ENCODE assay signal across 8 cellular contexts in genomic region chr1:37477946-37478345, GRCh38. TPM values are rescaled to one million over a fixed set of nuclear protein-coding genes. Genes with fewer than 3 reads are reported as not detected.
DNase-seq lines count a peak whose midpoint lies in the region; ATAC-seq and TF ChIP-seq lines count a peak whose summit lies in the region.

No MANE protein-coding gene starts in this region.

- H3K27ac ChIP-seq in right atrium auricular region (peak overlapping the region; percentile 94 to 97), uterus (peak overlapping the region; percentile 85 to 94)

- no peaks in the 10 kb centered on the region for H3K27me3 ChIP-seq in right atrium auricular region
- H3K27me3 ChIP-seq in adipocyte (replicated peaks; ENCODE audit: control insufficient read depth, insufficient read depth, low read length), result no peaks in the 10 kb centered on the region
- H3K27me3 ChIP-seq in uterus, result no peaks in the 10 kb centered on the region

- intact Hi-C loops in left cardiac atrium (cut with DNase I), result no loop called here
- intact Hi-C loops in lower leg skin (cut with DNase I; ENCODE audit: low total_unique reads), result no loop called here
- intact Hi-C loops in uterus (cut with DNase I; ENCODE audit: low total_unique reads), result no loop called here

- H3K4me3 ChIP-seq in right atrium auricular region (peak overlapping the region in 1 of 2 donors; percentile 96), adipocyte (ENCODE audit: low read length) (peak overlapping the region; percentile 93), lower leg skin (ENCODE audit: low read depth, poor library complexity, severe bottlenecking) (peak overlapping the region; percentile 3), uterus (no peak overlapping the region)

- no peak for ATAC-seq in left cardiac atrium
- ATAC-seq in HG03565 (IDR thresholded peaks at IDR 0.05; ENCODE audit: unreplicated experiment), result no peak

- TF ChIP-seq POLR2A in lower leg skin (IDR thresholded peaks at IDR 0.05) (no peak), uterus (IDR thresholded peaks at IDR 0.05) (no peak)

- DNase-seq in right atrium auricular region (ENCODE audit: low spot score), result peak; percentile 57
- no peak for DNase-seq in left cardiac atrium
- no peak for DNase-seq in adipocyte (ENCODE audit: low read depth)
- peak in 1 of 2 donors; percentile 82 for DNase-seq in lower leg skin (ENCODE audit: low spot score in 2 of 2)
- DNase-seq in uterus, result no peak
- DNase-seq in HEK293T (ENCODE audit: extremely low spot score), result no peak
- DNase-seq in RPMI8226, result no peak

- peaks cover 55% of the 10 kb centered on the region for H3K36me3 ChIP-seq in right atrium auricular region
- peaks cover 50% of the 10 kb centered on the region for H3K36me3 ChIP-seq in adipocyte (ENCODE audit: control insufficient read depth, insufficient read depth, low read length, severe bottlenecking)
- H3K36me3 ChIP-seq in uterus, result no peaks in the 10 kb centered on the region

- H3K9me3 ChIP-seq in right atrium auricular region (no peaks in the 10 kb centered on the region), adipocyte (ENCODE audit: control insufficient read depth, low read length) (no peaks in the 10 kb centered on the region), uterus (no peaks in the 10 kb centered on the region)

- TF ChIP-seq CTCF in right atrium auricular region (IDR thresholded peaks at IDR 0.05), result no peak
- no peak for TF ChIP-seq CTCF in lower leg skin (IDR thresholded peaks at IDR 0.05)
- no peak for TF ChIP-seq CTCF in uterus (IDR thresholded peaks at IDR 0.05)

- CTCF ChIA-PET in HEK293T (lab: Yijun Ruan, JAX), result interaction anchor here (1.8 kb wide), 1 partner anchor 10 kb away, joined by 18 read pairs; no protein-coding TSS in a partner anchor

- 78 to 82% methylated on average over 5 of the region's 5 CpGs for WGBS in lower leg skin, 2 donors

- POLR2A ChIA-PET in HEK293T (lab: Yijun Ruan, JAX), result interaction anchor here (0.7 kb wide), 1 partner anchor 37 kb away, joined by 3 read pairs; the partner anchor contains the start of gene MEAF6

- H3K4me1 ChIP-seq in right atrium auricular region (peaks cover 0 to 68% of the 10 kb centered on the region in 2 donors), adipocyte (ENCODE audit: control insufficient read depth, insufficient read depth, low read length) (peaks cover 66% of the 10 kb centered on the region), uterus (peaks cover 14 to 43% of the 10 kb centered on the region in 2 donors)

- peak overlapping the region; percentile 94 for H3K9ac ChIP-seq in adipocyte (ENCODE audit: low read length)

TF ChIP-seq in HEK293T, 16 proteins besides CTCF, POLR2A, EP300 and RAD21:
- no peak for TF ChIP-seq ZNF384 (IDR thresholded peaks at IDR 0.05)
- no peak for TF ChIP-seq FOXM1 (IDR thresholded peaks at IDR 0.05; ENCODE audit: borderline replicate concordance)
- TF ChIP-seq SUZ12 (IDR thresholded peaks at IDR 0.05), result no peak
- no peak for TF ChIP-seq TARDBP (IDR thresholded peaks at IDR 0.05)
- no peak for TF ChIP-seq PKNOX1 (IDR thresholded peaks at IDR 0.05)
- no peak for TF ChIP-seq ARNT (IDR thresholded peaks at IDR 0.05)
- no peak for TF ChIP-seq FOXA1 (IDR thresholded peaks at IDR 0.05)
- TF ChIP-seq L3MBTL2 (conservative IDR thresholded peaks at IDR 0.05), result no peak
- no peak for TF ChIP-seq SP1 (IDR thresholded peaks at IDR 0.05)
- TF ChIP-seq BHLHE40 (IDR thresholded peaks at IDR 0.05; ENCODE audit: borderline replicate concordance), result no peak
- TF ChIP-seq NFRKB (IDR thresholded peaks at IDR 0.05), result no peak
- TF ChIP-seq CTBP1 (IDR thresholded peaks at IDR 0.05; ENCODE audit: borderline replicate concordance), result no peak
- no peak for TF ChIP-seq ELF4 (IDR thresholded peaks at IDR 0.05)
- TF ChIP-seq FOXK2 (IDR thresholded peaks at IDR 0.05), result no peak
- no peak for TF ChIP-seq LEF1 (IDR thresholded peaks at IDR 0.05; ENCODE audit: borderline replicate concordance)
- no peak for TF ChIP-seq HDGF (IDR thresholded peaks at IDR 0.05; ENCODE audit: borderline replicate concordance)

RNA-seq across cellular contexts. Expression of gene ZC3H12A, which starts 3.6 kb away (rescaled TPM):
- total RNA-seq in right atrium auricular region (10 to 100 TPM in 1 of 2 donors, 1 to 10 TPM in 1; 9.4 to 13.5 TPM), left cardiac atrium (10 to 100 TPM in 1 of 2 donors, 1 to 10 TPM in 1; 6.4 to 13.7 TPM), lower leg skin (10 to 100 TPM; 36.0 to 42.9 (median 39.0) TPM), uterus (10 to 100 TPM in 1 of 4 donors, 1 to 10 TPM in 3; 2.5 to 11.5 (median 8.5) TPM)

RNA-seq across cellular contexts. Expression of gene MEAF6, which starts 36.6 kb away (rescaled TPM):
- total RNA-seq in right atrium auricular region, result 10 to 100 TPM; 50.4 to 61.0 TPM
- 10 to 100 TPM; 34.6 to 36.4 TPM for total RNA-seq in left cardiac atrium
- 10 to 100 TPM; 55.7 to 94.2 (median 77.8) TPM for total RNA-seq in lower leg skin
- 100 to 1,000 TPM in 1 of 4 donors, 10 to 100 TPM in 3; 39.1 to 186 (median 69.1) TPM for total RNA-seq in uterus

Comparison
In these comparisons a context has a peak if more than half of its experiments do, and no peak if none do; other contexts are left out.
1. H3K4me3 ChIP-seq: peak in adipocyte (single experiment) and lower leg skin (single experiment); none in uterus (0 of 2).